Comparison of ENCODE assay signal across 18 cellular contexts in genomic region chr15:32670624-32671022, GRCh38. TPM values are rescaled to one million over a fixed set of nuclear protein-coding genes. Genes with fewer than 3 reads are reported as not detected.
A peak's percentile ranks its signal among the peaks of the same experiment; 100 is the strongest.
DNase-seq lines count a peak whose midpoint lies in the region; ATAC-seq and TF ChIP-seq lines count a peak whose summit lies in the region.
"Had no signal": no experiment of that assay in that cellular context is flagged by ENCODE, and none has a peak within 500 bp of the region (broad histone marks: within the 10 kb centered on the region; RNA-seq: fewer than 3 reads in every experiment).

No MANE protein-coding gene starts in this region.

- WGBS in esophagus squamous epithelium, 2 donors = 60 to 65% methylated on average over 3 of the region's 3 CpGs
- 80% methylated on average over 1 of the region's 3 CpGs for WGBS in mesenchymal stem cell

- no peaks in the 10 kb centered on the region for H3K79me1 ChIP-seq in mesenchymal stem cell (replicated peaks; ENCODE audit: low read length, poor library complexity, severe bottlenecking)

- H3K36me3 Mint-ChIP-seq in CD4-positive, alpha-beta T cell (ENCODE audit: low read depth) = no peaks in the 10 kb centered on the region
- H3K36me3 Mint-ChIP-seq in type B pancreatic cell = no peaks in the 10 kb centered on the region

- no peak overlapping the region for H3K4ac ChIP-seq in mesenchymal stem cell (ENCODE audit: low read depth in 1 of 2, low read length in 2 of 2)

- no peak overlapping the region for H2BK15ac ChIP-seq in mesenchymal stem cell (ENCODE audit: low read depth, poor library complexity, severe bottlenecking)

- H3K27ac Mint-ChIP-seq in CD4-positive, alpha-beta T cell = no peak overlapping the region
- no peak overlapping the region for H3K27ac Mint-ChIP-seq in type B pancreatic cell
- H3K27ac Mint-ChIP-seq: activated CD8-positive, alpha-beta T cell treated with anti-CD3 and anti-CD28 coated beads, Interleukin-2, amount 10 ng/mL, durations not matched to agents 7 days and 5 days; nephron; progenitor cell of endocrine pancreas had no signal

- H2AFZ ChIP-seq in mesenchymal stem cell (ENCODE audit: low read depth, low read length) = no peak overlapping the region

- intact Hi-C loops in esophagus squamous epithelium (cut with DNase I) = no loop called here
- intact Hi-C loops in CD4-positive, alpha-beta T cell (cut with DNase I, micrococcal nuclease) = no loop called here

- H3K9me3 ChIP-seq in esophagus squamous epithelium (no peaks in the 10 kb centered on the region), mesenchymal stem cell (ENCODE audit: control insufficient read depth, low read length) (no peaks in the 10 kb centered on the region)
- H3K9me3 ChIP-seq in CD4-positive, alpha-beta T cell (ENCODE audit: control insufficient read depth, low read length) = no peaks in the 10 kb centered on the region
- H3K9me3 ChIP-seq: SK-N-SH, spleen, testis had no signal

- H3K9ac ChIP-seq in mesenchymal stem cell (ENCODE audit: low read length) = peak overlapping the region; percentile 87

- H3K4me1 ChIP-seq in esophagus squamous epithelium (peaks cover 0 to 17% (median 2%) of the 10 kb centered on the region in 3 donors), mesenchymal stem cell (ENCODE audit: control insufficient read depth, insufficient read depth, low read depth, low read length) (peaks cover 5% of the 10 kb centered on the region)
- H3K4me1 ChIP-seq: spleen, testis had no signal

- H2BK5ac ChIP-seq in mesenchymal stem cell (ENCODE audit: low read depth, low read length, poor library complexity, severe bottlenecking) = no peak overlapping the region

- H2AK5ac ChIP-seq in mesenchymal stem cell (ENCODE audit: low read length, severe bottlenecking) = peak overlapping the region; percentile 31

- peak overlapping the region in 1 of 2 experiments; percentile 34 for H2BK12ac ChIP-seq in mesenchymal stem cell (ENCODE audit: low read length in 2 of 2)

- H3K9me3 Mint-ChIP-seq in CD4-positive, alpha-beta T cell = no peaks in the 10 kb centered on the region
- no peaks in the 10 kb centered on the region for H3K9me3 Mint-ChIP-seq in type B pancreatic cell
- H3K9me3 Mint-ChIP-seq: nephron had no signal

- CTCF ChIA-PET in CD4-positive, alpha-beta T cell (lab: Charles Lee) = no interaction called here

- H2BK120ac ChIP-seq in mesenchymal stem cell (ENCODE audit: low read depth, low read length) = no peak overlapping the region

- H3K4me3 Mint-ChIP-seq in CD4-positive, alpha-beta T cell = no peak overlapping the region
- no peak overlapping the region for H3K4me3 Mint-ChIP-seq in type B pancreatic cell
- H3K4me3 Mint-ChIP-seq: activated CD8-positive, alpha-beta T cell treated with anti-CD3 and anti-CD28 coated beads, Interleukin-2, amount 10 ng/mL, durations not matched to agents 7 days and 5 days; nephron had no signal

- H3K4me1 Mint-ChIP-seq in CD4-positive, alpha-beta T cell (ENCODE audit: low read depth) = no peaks in the 10 kb centered on the region
- H3K4me1 Mint-ChIP-seq in type B pancreatic cell (ENCODE audit: unreplicated experiment) = peaks cover 26% of the 10 kb centered on the region
- H3K4me1 Mint-ChIP-seq: nephron had no signal

- no peak overlapping the region for H3K4me2 ChIP-seq in mesenchymal stem cell (ENCODE audit: low read length, poor library complexity, severe bottlenecking)

- no peak overlapping the region for H3K14ac ChIP-seq in mesenchymal stem cell (ENCODE audit: low read length in 2 of 2)

- no peak overlapping the region for H3K23ac ChIP-seq in mesenchymal stem cell (ENCODE audit: low read length in 2 of 2)

- no peak for ATAC-seq in CD4-positive, alpha-beta T cell (ENCODE audit: poor library complexity)
- no peak for ATAC-seq in HG03432 (IDR thresholded peaks at IDR 0.05; ENCODE audit: unreplicated experiment)
- ATAC-seq: activated CD8-positive, alpha-beta T cell treated with anti-CD3 and anti-CD28 coated beads, Interleukin-2, amount 10 ng/mL, durations not matched to agents 7 days and 5 days; left colon had no signal

- TF ChIP-seq CTCF in esophagus squamous epithelium (IDR thresholded peaks at IDR 0.05) (no peak), type B pancreatic cell (conservative IDR thresholded peaks at IDR 0.05) (no peak)
- TF ChIP-seq CTCF in CD4-positive, alpha-beta T cell (IDR thresholded peaks at IDR 0.05) = no peak

- no peaks in the 10 kb centered on the region for H3K36me3 ChIP-seq in esophagus squamous epithelium
- no peaks in the 10 kb centered on the region for H3K36me3 ChIP-seq in mesenchymal stem cell (ENCODE audit: control insufficient read depth in 1 of 2, insufficient read depth in 2 of 2, low read depth in 1 of 2, low read length in 2 of 2)
- H3K36me3 ChIP-seq: spleen had no signal

- TF ChIP-seq POLR2A in esophagus squamous epithelium (IDR thresholded peaks at IDR 0.05) = no peak

- H4K91ac ChIP-seq in mesenchymal stem cell (ENCODE audit: low read length) = no peak overlapping the region

- H3K27me3 ChIP-seq in esophagus squamous epithelium = no peaks in the 10 kb centered on the region
- H3K27me3 ChIP-seq in mesenchymal stem cell (ENCODE audit: control insufficient read depth in 1 of 2, insufficient read depth in 1 of 2, low read length in 2 of 2) = no peaks in the 10 kb centered on the region
- no peaks in the 10 kb centered on the region for H3K27me3 ChIP-seq in CD4-positive, alpha-beta T cell (ENCODE audit: control insufficient read depth, insufficient read depth, low read length)
- H3K27me3 ChIP-seq: spleen, testis had no signal

- H3K27me3 Mint-ChIP-seq in CD4-positive, alpha-beta T cell = no peaks in the 10 kb centered on the region
- no peaks in the 10 kb centered on the region for H3K27me3 Mint-ChIP-seq in type B pancreatic cell
- H3K27me3 Mint-ChIP-seq: progenitor cell of endocrine pancreas had no signal

- H4K8ac ChIP-seq in mesenchymal stem cell (ENCODE audit: low read length) = no peak overlapping the region

- POLR2A ChIA-PET in CD4-positive, alpha-beta T cell (lab: Charles Lee) = no interaction called here

- no peak overlapping the region for H3K4me3 ChIP-seq in esophagus squamous epithelium
- H3K4me3 ChIP-seq in mesenchymal stem cell (ENCODE audit: insufficient read depth in 1 of 2, low read depth in 1 of 2, low read length in 2 of 2) = peak overlapping the region in 1 of 2 experiments; percentile 56
- H3K4me3 ChIP-seq: spleen, testis had no signal

- H3K18ac ChIP-seq in mesenchymal stem cell (ENCODE audit: low read depth in 1 of 2, low read length in 2 of 2) = no peak overlapping the region

- H3K27ac ChIP-seq in esophagus squamous epithelium = peak overlapping the region in 3 of 4 donors; percentile 57 to 88 (median 76)
- H3K27ac ChIP-seq in mesenchymal stem cell (ENCODE audit: low read length, poor library complexity, severe bottlenecking) = no peak overlapping the region
- no peak overlapping the region for H3K27ac ChIP-seq in CD4-positive, alpha-beta T cell (ENCODE audit: low read depth, low read length)
- H3K27ac ChIP-seq: spleen, testis had no signal

- peak; percentile 78 for DNase-seq in NCI-H526 (lab: John Stamatoyannopoulos, UW)
- no peak for DNase-seq in esophagus squamous epithelium (lab: John Stamatoyannopoulos, UW)
- DNase-seq in mesenchymal stem cell = no peak
- no peak for DNase-seq in anterior cingulate cortex (lab: John Stamatoyannopoulos, UW)
- DNase-seq in CD4-positive, alpha-beta T cell = no peak
- DNase-seq in type B pancreatic cell (ENCODE audit: extremely low spot score, unreplicated experiment) = no peak
- DNase-seq: activated CD4-positive, CD25-positive, alpha-beta regulatory T cell; activated CD8-positive, alpha-beta T cell treated with anti-CD3 and anti-CD28 coated beads, Interleukin-2, amount 10 ng/mL, durations not matched to agents 7 days and 5 days; activated naive CD4-positive, alpha-beta T cell treated with anti-CD3 and anti-CD28 coated beads, Interleukin-2, amount 50 U/mL, for 16 hours; activated T-cell treated with anti-CD3 and anti-CD28 coated beads, Interleukin-2, amount 50 U/mL, for 48 hours; left colon; NCI-H1436; spleen; testis had no signal

RNA-seq across cellular contexts. Expression of gene SCG5, which starts 29.1 kb away (rescaled TPM):
- total RNA-seq in esophagus squamous epithelium = 1 to 10 TPM in 1 of 4 donors, not detected in 3; 1.1 TPM
- 1.5 TPM for polyA plus RNA-seq in mesenchymal stem cell (2013, experiment 1 of 2)
- polyA plus RNA-seq in mesenchymal stem cell (2013, experiment 2 of 2) = 2.4 TPM
- total RNA-seq in CD4-positive, alpha-beta T cell = not detected
- 93.1 and 127 TPM in 2 replicates for total RNA-seq in type B pancreatic cell (ENCODE audit: low replicate concordance)

RNA-seq across cellular contexts. Expression of gene GREM1, which starts 47.2 kb away (rescaled TPM):
- total RNA-seq in esophagus squamous epithelium (10 to 100 TPM in 1 of 4 donors, 1 to 10 TPM in 2, under 1 TPM in 1; 0.30 to 11.6 (median 6.4) TPM), type B pancreatic cell (ENCODE audit: low replicate concordance) (2.5 and 56.6 TPM in 2 replicates)
- polyA plus RNA-seq in mesenchymal stem cell (2013, experiment 1 of 2) = 20.7 TPM
- polyA plus RNA-seq in mesenchymal stem cell (2013, experiment 2 of 2) = 22.2 TPM
- not detected for total RNA-seq in CD4-positive, alpha-beta T cell
- total RNA-seq: activated CD8-positive, alpha-beta T cell treated with anti-CD3 and anti-CD28 coated beads, Interleukin-2, amount 10 ng/mL, durations not matched to agents 7 days and 5 days had no signal

RNA-seq across cellular contexts. Expression of gene ARHGAP11A, which starts 55.3 kb away (rescaled TPM):
- total RNA-seq in esophagus squamous epithelium (10 to 100 TPM in 2 of 4 donors, 1 to 10 TPM in 2; 4.7 to 17.4 (median 8.1) TPM), type B pancreatic cell (ENCODE audit: low replicate concordance) (21.7 and 52.6 TPM in 2 replicates)
- 4.5 TPM for polyA plus RNA-seq in mesenchymal stem cell (2013, experiment 1 of 2)
- polyA plus RNA-seq in mesenchymal stem cell (2013, experiment 2 of 2) = 5.2 TPM
- 1 to 10 TPM; 4.7 to 5.8 TPM for total RNA-seq in CD4-positive, alpha-beta T cell

Comparison
In these comparisons a context has a peak if more than half of its experiments do, and no peak if none do; other contexts are left out.
1. DNase-seq: peak in NCI-H526 (2 of 2); none in esophagus squamous epithelium (single experiment), mesenchymal stem cell (single experiment), anterior cingulate cortex (0 of 58), CD4-positive, alpha-beta T cell (0 of 10) and type B pancreatic cell (single experiment).
2. H3K27ac ChIP-seq: peak in esophagus squamous epithelium (3 of 4); none in mesenchymal stem cell (single experiment) and CD4-positive, alpha-beta T cell (single experiment).
3. RNA of gene SCG5, which starts 29.1 kb away (total RNA-seq): 93.1 to 127 TPM in type B pancreatic cell; not detected in CD4-positive, alpha-beta T cell and 1.1 TPM in esophagus squamous epithelium; every median in the first group is over 10 times any median in the second.